ENCODE assay signal across 8 cellular contexts in genomic region chr6:4135665-4136353, GRCh38. TPM values are rescaled to one million over a fixed set of nuclear protein-coding genes. Genes with fewer than 3 reads are reported as not detected.
DNase-seq lines count a peak whose midpoint lies in the region; ATAC-seq and TF ChIP-seq lines count a peak whose summit lies in the region.

No MANE protein-coding gene starts in this region.

- peak overlapping the region; percentile 84 for H3K4me3 ChIP-seq in GM12865 (ENCODE audit: low read depth, low read length)
- H3K4me3 ChIP-seq in cardiac muscle cell = peak overlapping the region; percentile 60
- H3K4me3 ChIP-seq in parathyroid adenoma (ENCODE audit: low read depth, low read length) = peak overlapping the region; percentile 85
- H3K4me3 ChIP-seq in thyroid gland (replicated peaks in 1 of 3) = peak overlapping the region in 2 of 3 donors; percentile 20 to 81

- peaks cover 20% of the 10 kb centered on the region for H3K36me3 Mint-ChIP-seq in activated naive CD8-positive, alpha-beta T cell treated with anti-CD3 and anti-CD28 coated beads, Interleukin-2, amount 50 U/mL, for 24 hours (ENCODE audit: low read depth)

- H3K79me2 ChIP-seq in parathyroid adenoma = no peaks in the 10 kb centered on the region

- TF ChIP-seq POLR2A in thyroid gland (IDR thresholded peaks at IDR 0.05) = peak in 1 of 2 donors; percentile 75

- no peaks in the 10 kb centered on the region for H3K36me3 ChIP-seq in cardiac muscle cell
- H3K36me3 ChIP-seq in parathyroid adenoma (ENCODE audit: control insufficient read depth, insufficient read depth, low read length) = no peaks in the 10 kb centered on the region
- no peaks in the 10 kb centered on the region for H3K36me3 ChIP-seq in thyroid gland

- peaks cover 43% of the 10 kb centered on the region for H3K4me1 Mint-ChIP-seq in activated naive CD8-positive, alpha-beta T cell treated with anti-CD3 and anti-CD28 coated beads, Interleukin-2, amount 50 U/mL, for 24 hours

- ATAC-seq in HG02678 (IDR thresholded peaks at IDR 0.05; ENCODE audit: unreplicated experiment) = peak; percentile 74
- peak; percentile 85 for ATAC-seq in activated naive CD8-positive, alpha-beta T cell treated with anti-CD3 and anti-CD28 coated beads, Interleukin-2, amount 50 U/mL, for 24 hours

- H3K4me3 Mint-ChIP-seq in activated naive CD8-positive, alpha-beta T cell treated with anti-CD3 and anti-CD28 coated beads, Interleukin-2, amount 50 U/mL, for 24 hours = peak overlapping the region; percentile 78

- H3K4me1 ChIP-seq in cardiac muscle cell (ENCODE audit: low read depth) = peaks cover 7% of the 10 kb centered on the region
- peaks cover 7% of the 10 kb centered on the region for H3K4me1 ChIP-seq in parathyroid adenoma
- peaks cover 14% of the 10 kb centered on the region in 2 donors for H3K4me1 ChIP-seq in thyroid gland

- peak overlapping the region; percentile 97 for H3K4me2 ChIP-seq in parathyroid adenoma (ENCODE audit: low read length)

- no peak for TF ChIP-seq CTCF in GM12865 (IDR thresholded peaks at IDR 0.05; ENCODE audit: insufficient read depth, low read depth, low read length, missing control alignments)
- no peak for TF ChIP-seq CTCF in cardiac muscle cell (IDR thresholded peaks at IDR 0.05; ENCODE audit: low read depth, low read length)
- no peak for TF ChIP-seq CTCF in parathyroid adenoma (IDR thresholded peaks at IDR 0.05)
- no peak for TF ChIP-seq CTCF in thyroid gland (IDR thresholded peaks at IDR 0.05)

- WGBS in thyroid gland, 2 donors = 0 to 2% methylated on average over 7 to 10 of the region's 64 CpGs

- H2AFZ ChIP-seq in parathyroid adenoma = peak overlapping the region; percentile 95

- H3K9me3 Mint-ChIP-seq in activated naive CD8-positive, alpha-beta T cell treated with anti-CD3 and anti-CD28 coated beads, Interleukin-2, amount 50 U/mL, for 24 hours = peaks cover 11% of the 10 kb centered on the region

- no peak overlapping the region for H3K9ac ChIP-seq in parathyroid adenoma

- H3K27me3 ChIP-seq in cardiac muscle cell = no peaks in the 10 kb centered on the region
- H3K27me3 ChIP-seq in parathyroid adenoma (ENCODE audit: control insufficient read depth, insufficient read depth, low read length) = no peaks in the 10 kb centered on the region
- no peaks in the 10 kb centered on the region for H3K27me3 ChIP-seq in thyroid gland

- H3K27ac ChIP-seq in cardiac muscle cell = no peak overlapping the region
- peak overlapping the region; percentile 69 for H3K27ac ChIP-seq in parathyroid adenoma
- peak overlapping the region; percentile 23 to 61 (median 57) for H3K27ac ChIP-seq in thyroid gland

- no peaks in the 10 kb centered on the region for H3K9me3 ChIP-seq in cardiac muscle cell (ENCODE audit: low read depth)
- H3K9me3 ChIP-seq in parathyroid adenoma (ENCODE audit: control insufficient read depth, low read length) = no peaks in the 10 kb centered on the region
- H3K9me3 ChIP-seq in thyroid gland = no peaks in the 10 kb centered on the region

- intact Hi-C loops in thyroid gland (cut with DNase I) = no loop called here

- peak overlapping the region; percentile 78 for H3K27ac Mint-ChIP-seq in activated naive CD8-positive, alpha-beta T cell treated with anti-CD3 and anti-CD28 coated beads, Interleukin-2, amount 50 U/mL, for 24 hours

- no peaks in the 10 kb centered on the region for H3K27me3 Mint-ChIP-seq in activated naive CD8-positive, alpha-beta T cell treated with anti-CD3 and anti-CD28 coated beads, Interleukin-2, amount 50 U/mL, for 24 hours

- DNase-seq in GM12865 (ENCODE audit: low read depth) = peak; percentile 96
- peak; percentile 69 for DNase-seq in NCI-H128 (lab: John Stamatoyannopoulos, UW; ENCODE audit: unreplicated experiment)
- DNase-seq in SW 1271 (lab: John Stamatoyannopoulos, UW) = peak; percentile 86 to 94
- peak; percentile 94 for DNase-seq in activated naive CD8-positive, alpha-beta T cell treated with anti-CD3 and anti-CD28 coated beads, Interleukin-2, amount 50 U/mL, for 24 hours
- peak; percentile 95 to 98 for DNase-seq in cardiac muscle cell (ENCODE audit: low read depth in 1 of 2, low spot score in 1 of 2)
- peak; percentile 96 to 97 for DNase-seq in thyroid gland

RNA-seq across cellular contexts. Expression of gene ECI2, which starts 0.4 kb away (rescaled TPM):
- total RNA-seq in cardiac muscle cell = 88.6 and 99.6 TPM in 2 replicates
- 173 and 240 TPM in 2 replicates for polyA plus RNA-seq in cardiac muscle cell
- total RNA-seq in thyroid gland = 10 to 100 TPM; 47.8 to 57.4 (median 53.8) TPM

RNA-seq across cellular contexts. Expression of gene FAM217A, which starts 56.9 kb away (rescaled TPM):
- not detected in 2 replicates for total RNA-seq in cardiac muscle cell
- polyA plus RNA-seq in cardiac muscle cell = 1.4 TPM in 1 of 2 replicates, not detected in the other
- under 1 TPM in 1 of 4 donors, not detected in 3; 0.27 TPM for total RNA-seq in thyroid gland
